32 cellular contexts compared by ENCODE assay signal in genomic region chr7:34622182-34622581, GRCh38. TPM values are rescaled to one million over a fixed set of nuclear protein-coding genes. Genes with fewer than 3 reads are reported as not detected.
"Had no signal": no experiment of that assay in that cellular context is flagged by ENCODE, and none has a peak within 500 bp of the region (broad histone marks: within the 10 kb centered on the region; RNA-seq: fewer than 3 reads in every experiment).

No MANE protein-coding gene starts in this region.

- H3K9me3 ChIP-seq: adrenal gland, ascending aorta, breast epithelium, esophagus muscularis mucosa, transverse colon, vagina had no signal

- H3K4me3 ChIP-seq: adrenal gland, ascending aorta, breast epithelium, esophagus muscularis mucosa, hepatocyte, transverse colon, vagina had no signal

- H3K4me1 ChIP-seq: adrenal gland, ascending aorta, breast epithelium, esophagus muscularis mucosa, transverse colon, vagina had no signal

- DNase-seq: activated B cell treated with CpG ODN at 0.5 μM for 24 hours; activated CD4-positive, alpha-beta T cell treated with anti-CD3 and anti-CD28 coated beads for 36 hours; activated CD4-positive, alpha-beta T cell treated with anti-CD3 and anti-CD28 coated beads, Interleukin-2, amount 50 U/mL, for 48 hours; activated CD8-positive, alpha-beta memory T cell treated with anti-CD3 and anti-CD28 coated beads, Interleukin-2, amount 50 U/mL, for 48 hours; activated naive CD4-positive, alpha-beta T cell; activated T-cell treated with anti-CD3 and anti-CD28 coated beads, Interleukin-2, amount 50 U/mL, for 4 hours; adrenal gland; effector memory CD4-positive, alpha-beta T cell; glutamatergic neuron; nephron progenitor cell; posterior cingulate gyrus; small intestine; stimulated activated CD4-positive, alpha-beta T cell treated with anti-CD3 and anti-CD28 coated beads, Interleukin-2, amount 100 ng/mL, for 24 hours; T-helper 9 cell; transverse colon had no signal

- H3K27ac ChIP-seq: adrenal gland, ascending aorta, breast epithelium, esophagus muscularis mucosa, hepatocyte, transverse colon, vagina had no signal

- ATAC-seq: activated CD4-positive, alpha-beta T cell treated with anti-CD3 and anti-CD28 coated beads for 36 hours; activated T-cell treated with anti-CD3 and anti-CD28 coated beads, Interleukin-2, amount 50 U/mL, for 4 hours; sciatic nerve; stimulated activated memory B cell treated with anti-CD40 and anti-IgM and Interleukin-4, amounts not matched to agents 10 μg/mL and 1 μg/mL and 100 μg/mL, for 72 hours had no signal

- H3K36me3 ChIP-seq: adrenal gland, ascending aorta, breast epithelium, esophagus muscularis mucosa, transverse colon, vagina had no signal

RNA-seq across cellular contexts. Expression of gene NPSR1, which starts 35.8 kb away (rescaled TPM):
- total RNA-seq: activated B cell treated with CpG ODN at 0.5 μM for 24 hours; activated CD4-positive, alpha-beta T cell treated with anti-CD3 and anti-CD28 coated beads for 36 hours; activated CD8-positive, alpha-beta memory T cell treated with anti-CD3 and anti-CD28 coated beads for 36 hours; activated T-cell treated with anti-CD3 and anti-CD28 coated beads, Interleukin-2, amount 50 U/mL, for 4 hours; activated T-helper 2 cell treated with anti-CD3 and anti-CD28 coated beads, Interferon-gamma antibody, Interleukin-2, Interleukin-4, amounts not matched to agents 10 μg/mL and 5 μg/mL and 100 μg/mL, durations not matched to agents 14 hours and 24 hours and 36 hours; adrenal gland; ascending aorta; breast epithelium; dermis microvascular lymphatic vessel endothelial cell; endothelial cell of umbilical vein; esophagus muscularis mucosa; frontal cortex; hepatocyte; liver; mononuclear cell; omental fat pad; renal cortical epithelial cell; sciatic nerve; temporal lobe; vagina had no signal
- polyA plus RNA-seq: adrenal gland, endothelial cell of umbilical vein, hepatocyte, liver, small intestine had no signal
